ENCODE assay signal across 8 cellular contexts in the genomic region with DNA sequence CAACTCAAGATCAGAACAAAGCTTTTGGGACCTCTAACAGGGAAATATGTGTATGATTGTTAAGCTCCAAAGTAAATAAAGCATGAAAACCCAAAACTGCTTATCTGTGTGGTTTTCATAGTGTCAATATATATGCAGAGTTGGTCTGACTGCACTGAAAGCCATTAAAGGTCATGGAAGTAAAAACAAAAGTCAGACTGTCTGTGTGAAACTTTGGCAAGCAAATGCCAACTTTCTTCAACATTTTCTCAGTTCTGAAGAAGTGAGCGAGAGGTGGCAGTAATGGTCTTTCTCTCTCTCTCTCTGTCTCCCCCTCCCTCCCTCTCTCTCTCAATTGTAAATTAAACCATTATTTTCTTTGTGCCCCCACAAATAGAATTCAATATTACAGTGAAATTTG.
DNase-seq lines count a peak whose midpoint lies in the region; ATAC-seq lines count a peak whose summit lies in the region.

No MANE protein-coding gene starts in this region.

- ATAC-seq in HG02852 (IDR thresholded peaks at IDR 0.05; ENCODE audit: unreplicated experiment), result peak; percentile 55

- H3K27me3 Mint-ChIP-seq in T-helper 1 cell treated with Interleukin-12 subunit alpha and Interleukin-12 subunit beta and Interleukin-4 antibody, amounts not matched to agents 30 μg/mL and 1 μg/mL, for 36 hours (ENCODE audit: low read depth), result no peaks in the 10 kb centered on the region

- peak overlapping the region; percentile 19 for H3K4me3 Mint-ChIP-seq in T-helper 1 cell treated with Interleukin-12 subunit alpha and Interleukin-12 subunit beta and Interleukin-4 antibody, amounts not matched to agents 30 μg/mL and 1 μg/mL, for 36 hours

- no peak overlapping the region for H3K27ac ChIP-seq in iPS-18a (ENCODE audit: low read length)

- H3K4me1 Mint-ChIP-seq in T-helper 1 cell treated with Interleukin-12 subunit alpha and Interleukin-12 subunit beta and Interleukin-4 antibody, amounts not matched to agents 30 μg/mL and 1 μg/mL, for 36 hours (ENCODE audit: low read depth), result peaks cover 51% of the 10 kb centered on the region

- no peak overlapping the region for H3K9ac ChIP-seq in iPS-18a (ENCODE audit: low read length)

- H3K27me3 ChIP-seq in iPS-18a (ENCODE audit: control insufficient read depth, insufficient read depth, low read length), result no peaks in the 10 kb centered on the region

- no peaks in the 10 kb centered on the region for H3K9me3 ChIP-seq in iPS-18a (ENCODE audit: control insufficient read depth, low read depth, low read length)

- H3K36me3 ChIP-seq in iPS-18a (ENCODE audit: control insufficient read depth, low read depth, low read length), result no peaks in the 10 kb centered on the region

- H3K4me1 ChIP-seq in iPS-18a (ENCODE audit: control insufficient read depth, low read depth, low read length), result peaks cover 15% of the 10 kb centered on the region

- peak overlapping the region; percentile 64 for H3K27ac Mint-ChIP-seq in T-helper 1 cell treated with Interleukin-12 subunit alpha and Interleukin-12 subunit beta and Interleukin-4 antibody, amounts not matched to agents 30 μg/mL and 1 μg/mL, for 36 hours

- no peaks in the 10 kb centered on the region for H3K9me3 Mint-ChIP-seq in T-helper 1 cell treated with Interleukin-12 subunit alpha and Interleukin-12 subunit beta and Interleukin-4 antibody, amounts not matched to agents 30 μg/mL and 1 μg/mL, for 36 hours

- peaks cover 7% of the 10 kb centered on the region for H3K36me3 Mint-ChIP-seq in T-helper 1 cell treated with Interleukin-12 subunit alpha and Interleukin-12 subunit beta and Interleukin-4 antibody, amounts not matched to agents 30 μg/mL and 1 μg/mL, for 36 hours (ENCODE audit: low read depth)

- peak overlapping the region; percentile 17 for H3K4me3 ChIP-seq in iPS-18a (ENCODE audit: low read length)

- DNase-seq in activated CD4-positive, alpha-beta T cell treated with anti-CD3 and anti-CD28 coated beads for 48 hours, result peak; percentile 19
- DNase-seq in activated CD4-positive, alpha-beta T cell treated with anti-CD3 and anti-CD28 coated beads, Interleukin-2, amount 50 U/mL, for 1 hour, result no peak
- no peak for DNase-seq in NCI-H2227 treated with DMSO at 0.1 percent for 48 hours (lab: John Stamatoyannopoulos, UW)
- no peak for DNase-seq in SHP77 treated with DMSO at 0.1 percent for 48 hours (lab: John Stamatoyannopoulos, UW)
- no peak for DNase-seq in germinal center (ENCODE audit: low spot score)
